1 cellular context compared by ENCODE assay signal in genomic region chr17:29766796-29767327, GRCh38.
TF ChIP-seq lines count a peak whose summit lies in the region.

No MANE protein-coding gene starts in this region.

TF ChIP-seq in A549, 52 proteins besides CTCF, POLR2A, EP300 and RAD21 (continued from another document):
- TF ChIP-seq, protein P1, sequence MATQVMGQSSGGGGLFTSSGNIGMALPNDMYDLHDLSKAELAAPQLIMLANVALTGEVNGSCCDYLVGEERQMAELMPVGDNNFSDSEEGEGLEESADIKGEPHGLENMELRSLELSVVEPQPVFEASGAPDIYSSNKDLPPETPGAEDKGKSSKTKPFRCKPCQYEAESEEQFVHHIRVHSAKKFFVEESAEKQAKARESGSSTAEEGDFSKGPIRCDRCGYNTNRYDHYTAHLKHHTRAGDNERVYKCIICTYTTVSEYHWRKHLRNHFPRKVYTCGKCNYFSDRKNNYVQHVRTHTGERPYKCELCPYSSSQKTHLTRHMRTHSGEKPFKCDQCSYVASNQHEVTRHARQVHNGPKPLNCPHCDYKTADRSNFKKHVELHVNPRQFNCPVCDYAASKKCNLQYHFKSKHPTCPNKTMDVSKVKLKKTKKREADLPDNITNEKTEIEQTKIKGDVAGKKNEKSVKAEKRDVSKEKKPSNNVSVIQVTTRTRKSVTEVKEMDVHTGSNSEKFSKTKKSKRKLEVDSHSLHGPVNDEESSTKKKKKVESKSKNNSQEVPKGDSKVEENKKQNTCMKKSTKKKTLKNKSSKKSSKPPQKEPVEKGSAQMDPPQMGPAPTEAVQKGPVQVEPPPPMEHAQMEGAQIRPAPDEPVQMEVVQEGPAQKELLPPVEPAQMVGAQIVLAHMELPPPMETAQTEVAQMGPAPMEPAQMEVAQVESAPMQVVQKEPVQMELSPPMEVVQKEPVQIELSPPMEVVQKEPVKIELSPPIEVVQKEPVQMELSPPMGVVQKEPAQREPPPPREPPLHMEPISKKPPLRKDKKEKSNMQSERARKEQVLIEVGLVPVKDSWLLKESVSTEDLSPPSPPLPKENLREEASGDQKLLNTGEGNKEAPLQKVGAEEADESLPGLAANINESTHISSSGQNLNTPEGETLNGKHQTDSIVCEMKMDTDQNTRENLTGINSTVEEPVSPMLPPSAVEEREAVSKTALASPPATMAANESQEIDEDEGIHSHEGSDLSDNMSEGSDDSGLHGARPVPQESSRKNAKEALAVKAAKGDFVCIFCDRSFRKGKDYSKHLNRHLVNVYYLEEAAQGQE (IDR thresholded peaks at IDR 0.05) = no peak
- peak; percentile 41 to 48; a peak in 3 of 4 replicates for TF ChIP-seq CEBPB (IDR thresholded peaks at IDR 0.05)
